ENCODE assay signal across 16 cellular contexts in genomic region chr16:1430759-1431496, GRCh38. TPM values are rescaled to one million over a fixed set of nuclear protein-coding genes. Genes with fewer than 3 reads are reported as not detected.
DNase-seq lines count a peak whose midpoint lies in the region; ATAC-seq and TF ChIP-seq lines count a peak whose summit lies in the region.
"Had no signal": no experiment of that assay in that cellular context is flagged by ENCODE, and none has a peak within 500 bp of the region (broad histone marks: within the 10 kb centered on the region; RNA-seq: fewer than 3 reads in every experiment).

PERCC1 (plus strand) TSS chr16:1431078; CDS start chr16:1432594, 1,516 bp downstream.

- H3K4me2 ChIP-seq in OCI-LY7 (ENCODE audit: low read length) = no peak within 1 kb of the TSS

- WGBS in heart right ventricle, 2 donors = 52 to 55% methylated on average over 35 of the region's 35 CpGs
- WGBS in ectodermal cell, 2 experiments = 90 to 93% methylated on average over 35 of the region's 35 CpGs
- 38 to 51% methylated on average over 10 to 17 of the region's 35 CpGs for WGBS in thyroid gland, 2 donors

- no peak for TF ChIP-seq POLR2A in thyroid gland (IDR thresholded peaks at IDR 0.05)

- H3K27ac ChIP-seq in heart right ventricle (peak within 1 kb of the TSS in 8 of 10 donors; percentile 65 to 87 (median 78)), ectodermal cell (ENCODE audit: insufficient read depth, low read depth, low read length, poor library complexity, severe bottlenecking) (peak within 1 kb of the TSS; percentile 44), thyroid gland (peak within 1 kb of the TSS; percentile 3 to 49 (median 36)), OCI-LY7 (ENCODE audit: low read depth, low read length, poor library complexity, severe bottlenecking) (no peak within 1 kb of the TSS)
- H3K27ac ChIP-seq: esophagus squamous epithelium, SJSA1 had no signal

- H4K20me1 ChIP-seq in OCI-LY7 (ENCODE audit: insufficient read depth, low read length) = no peaks in the 10 kb centered on the region

- no peaks in the 10 kb centered on the region for H3K9me2 ChIP-seq in OCI-LY7 (ENCODE audit: insufficient read depth, low read length)

- no TSS peak for BruUV-seq in OCI-LY7 (replicated peaks; lab: Mats Ljungman, UMichigan)

- no peak for ATAC-seq in heart right ventricle

- H3K4me1 ChIP-seq in heart right ventricle (peaks cover 0 to 16% (median 6%) of the 10 kb centered on the region in 9 donors), ectodermal cell (ENCODE audit: control insufficient read depth, insufficient read depth, low read length) (peaks cover 16% of the 10 kb centered on the region), thyroid gland (peaks cover 16 to 28% of the 10 kb centered on the region in 2 donors), OCI-LY7 (ENCODE audit: insufficient read depth, low read length, poor library complexity, severe bottlenecking) (peaks cover 4% of the 10 kb centered on the region)
- H3K4me1 ChIP-seq: SJSA1 had no signal

- POLR2A ChIA-PET in OCI-LY7 (lab: Charles Lee) = no interaction called here

- DNase-seq in heart right ventricle (no peak), cardiac septum (ENCODE audit: low spot score) (no peak), NCI-H345 treated with DMSO at 0.1 percent for 48 hours (lab: John Stamatoyannopoulos, UW; ENCODE audit: unreplicated experiment) (peak; percentile 71), thyroid gland (peak; percentile 63 to 68), OCI-M2 (lab: John Stamatoyannopoulos, UW; ENCODE audit: unreplicated experiment) (no peak), OCI-LY7 (ENCODE audit: low spot score) (no peak), activated gamma-delta T cell (lab: John Stamatoyannopoulos, UW) (no peak)
- DNase-seq: activated CD4-positive, alpha-beta T cell treated with anti-CD3 and anti-CD28 coated beads for 48 hours; amniotic stem cell; esophagus squamous epithelium; Kasumi-1 had no signal

- H3K36me3 ChIP-seq in heart right ventricle (peaks cover 0 to 7% (median 0%) of the 10 kb centered on the region in 9 donors), ectodermal cell (ENCODE audit: control insufficient read depth, insufficient read depth, low read length) (no peaks in the 10 kb centered on the region), thyroid gland (no peaks in the 10 kb centered on the region), OCI-LY7 (ENCODE audit: insufficient read depth, low read length) (no peaks in the 10 kb centered on the region)
- H3K36me3 ChIP-seq: esophagus squamous epithelium, SJSA1 had no signal

- H3K27me3 ChIP-seq in heart right ventricle (peaks cover 0 to 6% (median 0%) of the 10 kb centered on the region in 7 donors), ectodermal cell (ENCODE audit: control insufficient read depth, insufficient read depth, low read length, poor library complexity, severe bottlenecking) (no peaks in the 10 kb centered on the region), thyroid gland (no peaks in the 10 kb centered on the region)

- no peak within 1 kb of the TSS for H2AFZ ChIP-seq in OCI-LY7 (ENCODE audit: low read length)

- CTCF ChIA-PET in OCI-LY7 (lab: Charles Lee; ENCODE audit: unreplicated experiment) = no interaction called here

- intact Hi-C loops in heart right ventricle (cut with DNase I) = no loop called here
- intact Hi-C loops in cardiac septum (cut with DNase I) = no loop called here
- intact Hi-C loops in thyroid gland (cut with DNase I) = no loop called here
- intact Hi-C loops in OCI-LY7 (cut with micrococcal nuclease; ENCODE audit: unreplicated experiment) = no loop called here

- no peaks in the 10 kb centered on the region for H3K79me2 ChIP-seq in OCI-LY7 (ENCODE audit: insufficient read depth, low read depth, low read length)

- H3K9me3 ChIP-seq in heart right ventricle (no peaks in the 10 kb centered on the region), ectodermal cell (ENCODE audit: control insufficient read depth, low read length) (no peaks in the 10 kb centered on the region), thyroid gland (no peaks in the 10 kb centered on the region), OCI-LY7 (ENCODE audit: low read length) (no peaks in the 10 kb centered on the region)
- H3K9me3 ChIP-seq: esophagus squamous epithelium, SJSA1 had no signal

- TF ChIP-seq CTCF in heart right ventricle (IDR thresholded peaks at IDR 0.05) = no peak
- peak in 3 of 6 experiments; percentile 34 to 51 (median 48) for TF ChIP-seq CTCF in thyroid gland (IDR thresholded peaks at IDR 0.05)
- no peak for TF ChIP-seq CTCF in OCI-LY7 (conservative IDR thresholded peaks at IDR 0.05; ENCODE audit: low read length)

- H3K4me3 ChIP-seq in heart right ventricle (peak within 1 kb of the TSS in 6 of 10 donors; percentile 41 to 59 (median 50)), ectodermal cell (ENCODE audit: insufficient read depth, low read depth, low read length) (no peak within 1 kb of the TSS), thyroid gland (replicated peaks in 1 of 3) (peak within 1 kb of the TSS in 1 of 3 donors; percentile 6), OCI-LY7 (ENCODE audit: low read depth, low read length, poor library complexity, severe bottlenecking) (no peak within 1 kb of the TSS)
- H3K4me3 ChIP-seq: esophagus squamous epithelium, SJSA1 had no signal

RNA-seq across cellular contexts. Expression of gene PERCC1, which starts in this region (rescaled TPM):
- total RNA-seq in heart right ventricle (under 1 TPM in 4 of 10 donors, not detected in 6; 0.32 to 0.61 (median 0.47) TPM), cardiac septum (not detected), thyroid gland (1 to 10 TPM in 2 of 4 donors, under 1 TPM in 1, not detected in 1; 0.67 to 1.7 (median 1.6) TPM), OCI-LY7 (2022) (not detected in 2 replicates)
- polyA plus RNA-seq in heart right ventricle = under 1 TPM; 0.04 to 0.59 TPM
- polyA plus RNA-seq in ectodermal cell (2013, experiment 1 of 4) = not detected
- not detected for polyA plus RNA-seq in ectodermal cell (2013, experiment 2 of 4)
- not detected for polyA plus RNA-seq in ectodermal cell (2013, experiment 3 of 4)
- not detected for polyA plus RNA-seq in ectodermal cell (2013, experiment 4 of 4)
- not detected in 2 replicates for total RNA-seq in OCI-LY7 (2014; rRNA removed; shearing (Covaris generic))
- total RNA-seq: esophagus squamous epithelium, kidney epithelial cell, renal cortical epithelial cell, SJSA1 had no signal
- polyA plus RNA-seq: CD14-positive monocyte had no signal

Comparison
In these comparisons a context has a peak if more than half of its experiments do, and no peak if none do; other contexts are left out.
1. DNase-seq: peak in NCI-H345 treated with DMSO at 0.1 percent for 48 hours (single experiment) and thyroid gland (2 of 2); none in heart right ventricle (0 of 2), cardiac septum (single experiment), OCI-M2 (single experiment), OCI-LY7 (single experiment) and activated gamma-delta T cell (single experiment).
2. H3K4me3 ChIP-seq: peak in heart right ventricle (6 of 10); none in ectodermal cell (single experiment) and OCI-LY7 (single experiment).